ENCODE assay signal across 9 cellular contexts in genomic region chr7:22452142-22452763, GRCh38. TPM values are rescaled to one million over a fixed set of nuclear protein-coding genes. Genes with fewer than 3 reads are reported as not detected.
DNase-seq lines count a peak whose midpoint lies in the region; ATAC-seq and TF ChIP-seq lines count a peak whose summit lies in the region.
"Had no signal": no experiment of that assay in that cellular context is flagged by ENCODE, and none has a peak within 500 bp of the region (broad histone marks: within the 10 kb centered on the region; RNA-seq: fewer than 3 reads in every experiment).

No MANE protein-coding gene starts in this region.

- H3K4me1 ChIP-seq in endocrine pancreas (ENCODE audit: control insufficient read depth, insufficient read depth, low read length) = no peaks in the 10 kb centered on the region
- peaks cover 0 to 9% (median 7%) of the 10 kb centered on the region in 4 donors for H3K4me1 ChIP-seq in stomach

- no peak overlapping the region for H3K27ac ChIP-seq in stomach

- intact Hi-C loops in stomach (cut with DNase I; ENCODE audit: low total_unique reads) = no loop called here

- H3K9me3 ChIP-seq in endocrine pancreas (ENCODE audit: control insufficient read depth, low read length) (no peaks in the 10 kb centered on the region), stomach (no peaks in the 10 kb centered on the region)

- peak in 5 of 7 experiments; percentile 21 to 75 (median 54) for TF ChIP-seq CTCF in stomach (IDR thresholded peaks at IDR 0.05)

- peak; percentile 13 for DNase-seq in NCI-H748 (lab: John Stamatoyannopoulos, UW; ENCODE audit: unreplicated experiment)
- no peak for DNase-seq in NCI-H748 treated with DMSO at 0.1 percent for 48 hours (lab: John Stamatoyannopoulos, UW)
- peak; percentile 44 for DNase-seq in SK-N-DZ (ENCODE audit: low spot score)
- DNase-seq in medulla oblongata (ENCODE audit: extremely low spot score) = peak; percentile 78
- peak; percentile 71 for DNase-seq in stomach
- no peak for DNase-seq in NCI-H1105 treated with DMSO at 0.1 percent for 48 hours (lab: John Stamatoyannopoulos, UW)

- H3K9ac ChIP-seq in endocrine pancreas (ENCODE audit: control insufficient read depth, insufficient read depth, low read length) = no peak overlapping the region

- TF ChIP-seq EP300 in stomach (IDR thresholded peaks at IDR 0.05) = no peak

- ATAC-seq in HG03196 (IDR thresholded peaks at IDR 0.05; ENCODE audit: unreplicated experiment) = no peak

- no peaks in the 10 kb centered on the region for H3K27me3 ChIP-seq in endocrine pancreas (ENCODE audit: control insufficient read depth, insufficient read depth, low read length)
- H3K27me3 ChIP-seq in stomach = peaks cover 0 to 14% (median 0%) of the 10 kb centered on the region in 3 donors

- H3K36me3 ChIP-seq in endocrine pancreas (ENCODE audit: control insufficient read depth, insufficient read depth, low read length) = no peaks in the 10 kb centered on the region
- H3K36me3 ChIP-seq in stomach = no peaks in the 10 kb centered on the region

- no peak for TF ChIP-seq POLR2A in stomach (IDR thresholded peaks at IDR 0.05)

- 13 to 18% (median 14%) methylated on average over 16 of the region's 16 CpGs for WGBS in stomach, 5 donors

- H3K4me3 ChIP-seq in endocrine pancreas (ENCODE audit: control insufficient read depth, insufficient read depth, low read length) (peak overlapping the region; percentile 69), stomach (peak overlapping the region; percentile 20 to 35 (median 27))

RNA-seq across cellular contexts. Expression of gene STEAP1B, which starts 47.7 kb away (rescaled TPM):
- 0.99 and 4.8 TPM in 2 replicates for polyA plus RNA-seq in SK-N-DZ (2014; cell fraction: cytosol; rRNA removed)
- 0.90 and 1.6 TPM in 2 replicates for polyA plus RNA-seq in SK-N-DZ (2014; cell fraction: nucleus; rRNA removed)
- 1 to 10 TPM in 1 of 5 donors, not detected in 4; 1.6 TPM for total RNA-seq in stomach
- under 1 TPM in 1 of 3 donors, not detected in 2; 0.13 TPM for polyA plus RNA-seq in stomach
- total RNA-seq: CD4-positive, alpha-beta memory T cell had no signal
- polyA plus RNA-seq: CD4-positive, alpha-beta memory T cell had no signal

Comparison
In these comparisons a context has a peak if more than half of its experiments do, and no peak if none do; other contexts are left out.
1. DNase-seq: peak in NCI-H748 (single experiment), SK-N-DZ (single experiment), medulla oblongata (single experiment) and stomach (single experiment); none in NCI-H748 treated with DMSO at 0.1 percent for 48 hours (single experiment) and NCI-H1105 treated with DMSO at 0.1 percent for 48 hours (single experiment).